In genomic region chr16:81524382-81524781, GRCh38 we compare ENCODE assay signal across 12 cellular contexts.
DNase-seq lines count a peak whose midpoint lies in the region; ATAC-seq and TF ChIP-seq lines count a peak whose summit lies in the region.
"Had no signal": no experiment of that assay in that cellular context is flagged by ENCODE, and none has a peak within 500 bp of the region (broad histone marks: within the 10 kb centered on the region; RNA-seq: fewer than 3 reads in every experiment).

No MANE protein-coding gene starts in this region.

- no peak overlapping the region for H3K27ac ChIP-seq in right cardiac atrium (ENCODE audit: low read length)
- H3K27ac ChIP-seq: thoracic aorta had no signal

- no peaks in the 10 kb centered on the region for H3K27me3 Mint-ChIP-seq in stimulated activated naive CD8-positive, alpha-beta T cell treated with anti-CD3 and anti-CD28 coated beads, Interleukin-15, amount 100 ng/mL, for 72 hours

- H3K36me3 ChIP-seq in mucosa of descending colon (ENCODE audit: low read depth) = no peaks in the 10 kb centered on the region
- H3K36me3 ChIP-seq: thoracic aorta had no signal

- 83% methylated on average over 10 of the region's 10 CpGs for WGBS in right cardiac atrium

- intact Hi-C loops in mucosa of descending colon (cut with DNase I, micrococcal nuclease) (no loop called here), right cardiac atrium (cut with DNase I) (no loop called here)

- H3K4me3 ChIP-seq in mucosa of descending colon = no peak overlapping the region
- no peak overlapping the region for H3K4me3 ChIP-seq in right cardiac atrium (ENCODE audit: low read length)
- H3K4me3 ChIP-seq: thoracic aorta had no signal

- peak; percentile 20 for DNase-seq in stimulated activated naive CD8-positive, alpha-beta T cell treated with anti-CD3 and anti-CD28 coated beads, Interleukin-15, Interleukin-2, amounts not matched to agents 100 U/mL and 50 U/mL, for 24 hours
- no peak for DNase-seq in stimulated activated naive CD8-positive, alpha-beta T cell treated with anti-CD3 and anti-CD28 coated beads, Interleukin-15, amount 100 ng/mL, for 72 hours
- DNase-seq in activated gamma-delta T cell (lab: John Stamatoyannopoulos, UW) (peak; percentile 50), mucosa of descending colon (peak in 1 of 3 donors; percentile 49), right cardiac atrium (no peak), SIG-M5 treated with dmso at 0.1 percent for 504 hours (lab: John Stamatoyannopoulos, UW; ENCODE audit: unreplicated experiment) (no peak)
- DNase-seq: AML-193; NCI-H1417 treated with DMSO at 0.1 percent for 48 hours; stimulated activated CD4-positive, alpha-beta T cell treated with anti-CD3 and anti-CD28 coated beads, Interleukin-15, amount 100 ng/mL, for 24 hours had no signal

- H3K4me1 ChIP-seq in mucosa of descending colon (ENCODE audit: low read depth) (peaks cover 5% of the 10 kb centered on the region), right cardiac atrium (ENCODE audit: control insufficient read depth, insufficient read depth, low read length) (peaks cover 11% of the 10 kb centered on the region)

- H3K27me3 ChIP-seq in right cardiac atrium (ENCODE audit: control insufficient read depth, insufficient read depth) = no peaks in the 10 kb centered on the region

- H3K27ac Mint-ChIP-seq in stimulated activated naive CD8-positive, alpha-beta T cell treated with anti-CD3 and anti-CD28 coated beads, Interleukin-15, amount 100 ng/mL, for 72 hours = no peak overlapping the region

- no peaks in the 10 kb centered on the region for H3K9me3 ChIP-seq in mucosa of descending colon
- no peaks in the 10 kb centered on the region for H3K9me3 ChIP-seq in right cardiac atrium (ENCODE audit: control insufficient read depth, low read length)
- H3K9me3 ChIP-seq: thoracic aorta had no signal

- H3K4me3 Mint-ChIP-seq in stimulated activated naive CD8-positive, alpha-beta T cell treated with anti-CD3 and anti-CD28 coated beads, Interleukin-15, amount 100 ng/mL, for 72 hours = no peak overlapping the region

- H3K9me3 Mint-ChIP-seq in stimulated activated naive CD8-positive, alpha-beta T cell treated with anti-CD3 and anti-CD28 coated beads, Interleukin-15, amount 100 ng/mL, for 72 hours = no peaks in the 10 kb centered on the region

- no peak for TF ChIP-seq CTCF in mucosa of descending colon (IDR thresholded peaks at IDR 0.05)

- peaks cover 72% of the 10 kb centered on the region for H3K4me1 Mint-ChIP-seq in stimulated activated naive CD8-positive, alpha-beta T cell treated with anti-CD3 and anti-CD28 coated beads, Interleukin-15, amount 100 ng/mL, for 72 hours

- ATAC-seq in stimulated activated naive CD8-positive, alpha-beta T cell treated with anti-CD3 and anti-CD28 coated beads, Interleukin-15, Interleukin-2, amounts not matched to agents 100 U/mL and 50 U/mL, for 24 hours = peak; percentile 39
- no peak for ATAC-seq in stimulated activated naive CD8-positive, alpha-beta T cell treated with anti-CD3 and anti-CD28 coated beads, Interleukin-15, amount 100 ng/mL, for 72 hours
- ATAC-seq in mucosa of descending colon (peak; percentile 26), right cardiac atrium (no peak), GM19452 (IDR thresholded peaks at IDR 0.05; ENCODE audit: unreplicated experiment) (no peak), HG03442 (IDR thresholded peaks at IDR 0.05; ENCODE audit: unreplicated experiment) (no peak)

Comparison
In these comparisons a context has a peak if more than half of its experiments do, and no peak if none do; other contexts are left out.
1. ATAC-seq: peak in stimulated activated naive CD8-positive, alpha-beta T cell treated with anti-CD3 and anti-CD28 coated beads, Interleukin-15, Interleukin-2, amounts not matched to agents 100 U/mL and 50 U/mL, for 24 hours (single experiment) and mucosa of descending colon (single experiment); none in stimulated activated naive CD8-positive, alpha-beta T cell treated with anti-CD3 and anti-CD28 coated beads, Interleukin-15, amount 100 ng/mL, for 72 hours (single experiment), right cardiac atrium (0 of 2), GM19452 (single experiment) and HG03442 (single experiment).
2. DNase-seq: peak in stimulated activated naive CD8-positive, alpha-beta T cell treated with anti-CD3 and anti-CD28 coated beads, Interleukin-15, Interleukin-2, amounts not matched to agents 100 U/mL and 50 U/mL, for 24 hours (single experiment) and activated gamma-delta T cell (single experiment); none in stimulated activated naive CD8-positive, alpha-beta T cell treated with anti-CD3 and anti-CD28 coated beads, Interleukin-15, amount 100 ng/mL, for 72 hours (0 of 2), right cardiac atrium (0 of 3) and SIG-M5 treated with dmso at 0.1 percent for 504 hours (single experiment).